ENCODE assay signal across 9 cellular contexts in genomic region chr7:77427996-77428603, GRCh38. TPM values are rescaled to one million over a fixed set of nuclear protein-coding genes. Genes with fewer than 3 reads are reported as not detected.
DNase-seq lines count a peak whose midpoint lies in the region; ATAC-seq and TF ChIP-seq lines count a peak whose summit lies in the region.
"Had no signal": no experiment of that assay in that cellular context is flagged by ENCODE, and none has a peak within 500 bp of the region (broad histone marks: within the 10 kb centered on the region; RNA-seq: fewer than 3 reads in every experiment).

No MANE protein-coding gene starts in this region.

- intact Hi-C loops in CD14-positive monocyte (cut with micrococcal nuclease): loop anchor here (5.0 kb wide), 1 partner anchor 34 kb away; no protein-coding TSS in a partner anchor

- H3K27ac Mint-ChIP-seq in CD14-positive monocyte: peak overlapping the region; percentile 97 to 99 (median 98)
- H3K27ac Mint-ChIP-seq in activated naive CD8-positive, alpha-beta T cell treated with anti-CD3 and anti-CD28 coated beads, Interleukin-2, amount 50 U/mL, for 24 hours: peak overlapping the region; percentile 69

- H3K4me3 Mint-ChIP-seq in CD14-positive monocyte: peak overlapping the region; percentile 59 to 68
- peak overlapping the region; percentile 7 for H3K4me3 Mint-ChIP-seq in activated naive CD8-positive, alpha-beta T cell treated with anti-CD3 and anti-CD28 coated beads, Interleukin-2, amount 50 U/mL, for 24 hours

- peaks cover 40% of the 10 kb centered on the region for H3K4me1 ChIP-seq in mesodermal cell (ENCODE audit: control insufficient read depth, insufficient read depth, low read length, poor library complexity, severe bottlenecking)

- peaks cover 49% of the 10 kb centered on the region for H3K4me1 Mint-ChIP-seq in CD14-positive monocyte
- peaks cover 22% of the 10 kb centered on the region for H3K4me1 Mint-ChIP-seq in activated naive CD8-positive, alpha-beta T cell treated with anti-CD3 and anti-CD28 coated beads, Interleukin-2, amount 50 U/mL, for 24 hours

- peaks cover 0 to 1% (median 0%) of the 10 kb centered on the region in 3 donors for H3K27me3 Mint-ChIP-seq in CD14-positive monocyte (ENCODE audit: low read depth in 3 of 3)
- H3K27me3 Mint-ChIP-seq in activated naive CD8-positive, alpha-beta T cell treated with anti-CD3 and anti-CD28 coated beads, Interleukin-2, amount 50 U/mL, for 24 hours: no peaks in the 10 kb centered on the region

- H3K36me3 Mint-ChIP-seq in CD14-positive monocyte: no peaks in the 10 kb centered on the region
- H3K36me3 Mint-ChIP-seq in activated naive CD8-positive, alpha-beta T cell treated with anti-CD3 and anti-CD28 coated beads, Interleukin-2, amount 50 U/mL, for 24 hours (ENCODE audit: low read depth): no peaks in the 10 kb centered on the region

- peak overlapping the region; percentile 96 for H3K27ac ChIP-seq in mesodermal cell (ENCODE audit: low read depth, low read length, severe bottlenecking)
- H3K27ac ChIP-seq: gastrocnemius medialis had no signal

- TF ChIP-seq CTCF in CD14-positive monocyte (IDR thresholded peaks at IDR 0.05): no peak

- H3K9me3 ChIP-seq in mesodermal cell (ENCODE audit: control insufficient read depth, low read length): no peaks in the 10 kb centered on the region
- H3K9me3 ChIP-seq: gastrocnemius medialis had no signal

- DNase-seq in CD14-positive monocyte (ENCODE audit: low spot score) (peak; percentile 77), HK-2 (ENCODE audit: unreplicated experiment) (peak; percentile 72), cerebellum (ENCODE audit: low spot score) (no peak), COLO668 (lab: John Stamatoyannopoulos, UW; ENCODE audit: unreplicated experiment) (no peak), NCI-H1105 treated with DMSO at 0.1 percent for 48 hours (lab: John Stamatoyannopoulos, UW) (no peak)
- DNase-seq in activated naive CD8-positive, alpha-beta T cell treated with anti-CD3 and anti-CD28 coated beads, Interleukin-2, amount 50 U/mL, for 24 hours: no peak
- DNase-seq: gastrocnemius medialis had no signal

- no peaks in the 10 kb centered on the region for H3K9me3 Mint-ChIP-seq in CD14-positive monocyte
- no peaks in the 10 kb centered on the region for H3K9me3 Mint-ChIP-seq in activated naive CD8-positive, alpha-beta T cell treated with anti-CD3 and anti-CD28 coated beads, Interleukin-2, amount 50 U/mL, for 24 hours

- no peaks in the 10 kb centered on the region for H3K36me3 ChIP-seq in mesodermal cell (ENCODE audit: control insufficient read depth, insufficient read depth, low read length)
- H3K36me3 ChIP-seq: gastrocnemius medialis had no signal

- peak; percentile 75 for ATAC-seq in activated naive CD8-positive, alpha-beta T cell treated with anti-CD3 and anti-CD28 coated beads, Interleukin-2, amount 50 U/mL, for 24 hours
- ATAC-seq in GM19023 (IDR thresholded peaks at IDR 0.05; ENCODE audit: unreplicated experiment): no peak

- no peak overlapping the region for H3K4me3 ChIP-seq in mesodermal cell (ENCODE audit: extremely low read depth, insufficient read depth, low read length, poor library complexity, severe bottlenecking)
- H3K4me3 ChIP-seq: gastrocnemius medialis had no signal

- 69% methylated on average over 3 of the region's 5 CpGs; no CpG with 5 or more reads in 1 of the 2 experiments for WGBS in mesodermal cell (ENCODE audit: insufficient coverage in 2 of 2), 2 experiments

RNA-seq across cellular contexts. Expression of gene GSAP, which starts 12.0 kb away (rescaled TPM):
- polyA plus RNA-seq in CD14-positive monocyte: 10 to 100 TPM; 19.1 to 35.6 TPM
- polyA plus RNA-seq in mesodermal cell (2013, experiment 1 of 2): 0.66 TPM
- polyA plus RNA-seq in mesodermal cell (2013, experiment 2 of 2): 0.71 TPM
- total RNA-seq in cerebellum: 14.2 TPM

Comparison
In these comparisons a context has a peak if more than half of its experiments do, and no peak if none do; other contexts are left out.
1. DNase-seq: peak in CD14-positive monocyte (single experiment) and HK-2 (single experiment); none in activated naive CD8-positive, alpha-beta T cell treated with anti-CD3 and anti-CD28 coated beads, Interleukin-2, amount 50 U/mL, for 24 hours (single experiment), cerebellum (single experiment), COLO668 (single experiment) and NCI-H1105 treated with DMSO at 0.1 percent for 48 hours (single experiment).